In the genomic region with DNA sequence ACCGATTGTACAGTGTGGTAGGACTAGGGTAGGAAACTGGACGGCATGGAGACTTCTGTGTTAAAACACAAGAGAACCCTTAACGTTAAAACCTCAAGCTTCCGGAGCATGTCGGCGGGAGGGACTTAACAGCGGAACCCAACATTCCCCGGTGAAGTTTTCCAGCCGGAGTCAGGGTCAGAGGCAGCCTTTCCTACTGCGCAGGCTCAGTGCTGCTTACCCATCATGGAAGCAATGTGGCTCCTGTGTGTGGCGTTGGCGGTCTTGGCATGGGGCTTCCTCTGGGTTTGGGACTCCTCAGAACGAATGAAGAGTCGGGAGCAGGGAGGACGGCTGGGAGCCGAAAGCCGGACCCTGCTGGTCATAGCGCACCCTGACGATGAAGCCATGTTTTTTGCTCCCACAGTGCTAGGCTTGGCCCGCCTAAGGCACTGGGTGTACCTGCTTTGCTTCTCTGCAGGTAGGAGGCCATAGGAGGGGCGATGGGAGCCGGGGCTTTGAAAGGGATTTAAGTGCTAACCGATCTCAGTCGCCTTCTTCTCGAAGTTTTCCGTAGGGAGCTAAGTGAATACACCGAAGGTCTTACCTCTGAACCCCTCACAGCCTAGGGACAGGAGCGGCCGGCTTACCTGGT, we compare ENCODE assay signal across 8 cellular contexts. TPM values are rescaled to one million over a fixed set of nuclear protein-coding genes. Genes with fewer than 3 reads are reported as not detected.
DNase-seq lines count a peak whose midpoint lies in the region; ATAC-seq and TF ChIP-seq lines count a peak whose summit lies in the region.

PIGL (plus strand) TSS at position 209 of the 634 bp plus-strand sequence; CDS start at position 226, 17 bp downstream.

- H3K27me3 ChIP-seq in BLaER1 treated with 17β-estradiol and CSF1 and Interleukin-3, amounts not matched to agents 10 nM and 100 nM: no peaks in the 10 kb centered on the region
- no peaks in the 10 kb centered on the region for H3K27me3 ChIP-seq in RWPE2 (ENCODE audit: insufficient read depth, poor library complexity, severe bottlenecking)
- H3K27me3 ChIP-seq in naive thymus-derived CD4-positive, alpha-beta T cell (ENCODE audit: control insufficient read depth in 2 of 2, insufficient read depth in 2 of 2, low read length in 2 of 2): no peaks in the 10 kb centered on the region

- peak within 1 kb of the TSS; percentile 99 for H3K4me3 Mint-ChIP-seq in activated T-helper 17 cell treated with anti-CD3 and anti-CD28 coated beads, Interleukin-2, amount 50 U/mL, for 72 hours
- H3K4me3 Mint-ChIP-seq in naive thymus-derived CD4-positive, alpha-beta T cell: peak within 1 kb of the TSS; percentile 89 to 99 (median 96)
- peak within 1 kb of the TSS; percentile 87 for H3K4me3 Mint-ChIP-seq in stimulated activated effector memory CD8-positive, alpha-beta T cell treated with anti-CD3 and anti-CD28 coated beads, Interleukin-12 subunit alpha, Interleukin-12 subunit beta, amount 100 ng/mL, for 72 hours

- H4K20me1 ChIP-seq in BLaER1 treated with 17β-estradiol and CSF1 and Interleukin-3, amounts not matched to agents 10 nM and 100 nM: peaks cover 23 to 30% (median 29%) of the 10 kb centered on the region in 11 experiments; a peak in 21 of 22 replicates

- H3K36me3 ChIP-seq in BLaER1 treated with 17β-estradiol and CSF1 and Interleukin-3, amounts not matched to agents 10 nM and 100 nM: peaks cover 0 to 28% (median 15%) of the 10 kb centered on the region in 11 experiments; a peak in 11 of 22 replicates
- H3K36me3 ChIP-seq in RWPE2 (ENCODE audit: low read depth): peaks cover 21% of the 10 kb centered on the region
- H3K36me3 ChIP-seq in naive thymus-derived CD4-positive, alpha-beta T cell (ENCODE audit: control insufficient read depth in 2 of 3, insufficient read depth in 3 of 3, low read length in 3 of 3): peaks cover 0 to 9% (median 0%) of the 10 kb centered on the region in 3 experiments

- peak within 1 kb of the TSS; percentile 80 to 94 (median 90) for H3K4me2 ChIP-seq in BLaER1 treated with 17β-estradiol and CSF1 and Interleukin-3, amounts not matched to agents 10 nM and 100 nM

- H3K9me3 ChIP-seq in BLaER1 treated with 17β-estradiol and CSF1 and Interleukin-3, amounts not matched to agents 10 nM and 100 nM (replicated peaks in 1 of 11): no peaks in the 10 kb centered on the region
- H3K9me3 ChIP-seq in RWPE2 (ENCODE audit: severe bottlenecking): no peaks in the 10 kb centered on the region
- H3K9me3 ChIP-seq in naive thymus-derived CD4-positive, alpha-beta T cell (ENCODE audit: control insufficient read depth in 2 of 3, low read length in 3 of 3): no peaks in the 10 kb centered on the region

- intact Hi-C loops in naive thymus-derived CD4-positive, alpha-beta T cell (cut with micrococcal nuclease): loop anchor here (1.0 to 10.0 kb wide), 10 partner anchors 35 to 1912 kb away; partner anchors contain the start of genes CENPV (in 1 of the 2), HS3ST3B1 (in 1 of the 2), PLD6 (in 1 of the 2) and TRPV2 (in 1 of the 2)

- POLR2A ChIA-PET in naive thymus-derived CD4-positive, alpha-beta T cell (lab: Charles Lee): interaction anchor here (0.5 to 1.9 kb wide), 5 partner anchors 9 to 164 kb away, joined by 3 to 10 read pairs (median 5); partner anchors contain the start of gene UBB

- TF ChIP-seq CTCF in RWPE2 (IDR thresholded peaks at IDR 0.05; ENCODE audit: poor library complexity, severe bottlenecking) (no peak), fibroblast of mammary gland (conservative IDR thresholded peaks at IDR 0.05; ENCODE audit: control insufficient read depth, insufficient read depth, low read depth, low read length) (no peak)

- ATAC-seq in GM19395 (IDR thresholded peaks at IDR 0.05; ENCODE audit: unreplicated experiment): peak; percentile 44
- peak; percentile 64 for ATAC-seq in RWPE2 (ENCODE audit: low read depth)
- ATAC-seq in activated T-helper 17 cell treated with anti-CD3 and anti-CD28 coated beads, Interleukin-2, amount 50 U/mL, for 72 hours (replicated peaks): peak; percentile 60
- ATAC-seq in naive thymus-derived CD4-positive, alpha-beta T cell: peak; percentile 60
- peak; percentile 67 for ATAC-seq in stimulated activated effector memory CD8-positive, alpha-beta T cell treated with anti-CD3 and anti-CD28 coated beads, Interleukin-12 subunit alpha, Interleukin-12 subunit beta, amount 100 ng/mL, for 72 hours

- peak within 1 kb of the TSS; percentile 96 for H3K27ac Mint-ChIP-seq in activated T-helper 17 cell treated with anti-CD3 and anti-CD28 coated beads, Interleukin-2, amount 50 U/mL, for 72 hours
- H3K27ac Mint-ChIP-seq in naive thymus-derived CD4-positive, alpha-beta T cell: peak within 1 kb of the TSS; percentile 88 to 96 (median 95)
- peak within 1 kb of the TSS; percentile 92 for H3K27ac Mint-ChIP-seq in stimulated activated effector memory CD8-positive, alpha-beta T cell treated with anti-CD3 and anti-CD28 coated beads, Interleukin-12 subunit alpha, Interleukin-12 subunit beta, amount 100 ng/mL, for 72 hours

- no peaks in the 10 kb centered on the region for H3K27me3 Mint-ChIP-seq in activated T-helper 17 cell treated with anti-CD3 and anti-CD28 coated beads, Interleukin-2, amount 50 U/mL, for 72 hours
- H3K27me3 Mint-ChIP-seq in naive thymus-derived CD4-positive, alpha-beta T cell: no peaks in the 10 kb centered on the region

- peaks cover 39 to 50% (median 44%) of the 10 kb centered on the region in 10 experiments for H3K4me1 ChIP-seq in BLaER1 treated with 17β-estradiol and CSF1 and Interleukin-3, amounts not matched to agents 10 nM and 100 nM
- H3K4me1 ChIP-seq in RWPE2 (ENCODE audit: insufficient read depth, poor library complexity, severe bottlenecking): peaks cover 12% of the 10 kb centered on the region
- peaks cover 20 to 29% of the 10 kb centered on the region in 2 donors for H3K4me1 ChIP-seq in naive thymus-derived CD4-positive, alpha-beta T cell (ENCODE audit: control insufficient read depth in 2 of 2, insufficient read depth in 2 of 2, low read length in 2 of 2)

- peak within 1 kb of the TSS; percentile 94 to 99 (median 98) for H3K9ac ChIP-seq in BLaER1 treated with 17β-estradiol and CSF1 and Interleukin-3, amounts not matched to agents 10 nM and 100 nM

- H3K4me1 Mint-ChIP-seq in activated T-helper 17 cell treated with anti-CD3 and anti-CD28 coated beads, Interleukin-2, amount 50 U/mL, for 72 hours: no peaks in the 10 kb centered on the region
- H3K4me1 Mint-ChIP-seq in naive thymus-derived CD4-positive, alpha-beta T cell: peaks cover 25 to 58% (median 45%) of the 10 kb centered on the region in 7 donors
- H3K4me1 Mint-ChIP-seq in stimulated activated effector memory CD8-positive, alpha-beta T cell treated with anti-CD3 and anti-CD28 coated beads, Interleukin-12 subunit alpha, Interleukin-12 subunit beta, amount 100 ng/mL, for 72 hours: peaks cover 19% of the 10 kb centered on the region

- peaks cover 22% of the 10 kb centered on the region for H3K36me3 Mint-ChIP-seq in activated T-helper 17 cell treated with anti-CD3 and anti-CD28 coated beads, Interleukin-2, amount 50 U/mL, for 72 hours (ENCODE audit: low read depth)
- peaks cover 0 to 3% (median 0%) of the 10 kb centered on the region in 5 donors for H3K36me3 Mint-ChIP-seq in naive thymus-derived CD4-positive, alpha-beta T cell
- peaks cover 40% of the 10 kb centered on the region for H3K36me3 Mint-ChIP-seq in stimulated activated effector memory CD8-positive, alpha-beta T cell treated with anti-CD3 and anti-CD28 coated beads, Interleukin-12 subunit alpha, Interleukin-12 subunit beta, amount 100 ng/mL, for 72 hours

- CTCF ChIA-PET in naive thymus-derived CD4-positive, alpha-beta T cell (lab: Charles Lee): no interaction called here

- DNase-seq in LHCN-M2 (ENCODE audit: low read depth) (peak; percentile 91), RWPE2 (ENCODE audit: low spot score) (peak; percentile 87), fibroblast of mammary gland (ENCODE audit: low read depth) (peak; percentile 96)
- DNase-seq in naive thymus-derived CD4-positive, alpha-beta T cell: peak; percentile 47 to 85 (median 78)
- peak; percentile 71 to 94 for DNase-seq in stimulated activated effector memory CD8-positive, alpha-beta T cell treated with anti-CD3 and anti-CD28 coated beads, Interleukin-12 subunit alpha, Interleukin-12 subunit beta, amount 100 ng/mL, for 72 hours (ENCODE audit: low spot score in 2 of 2)

- no peaks in the 10 kb centered on the region for H3K9me3 Mint-ChIP-seq in activated T-helper 17 cell treated with anti-CD3 and anti-CD28 coated beads, Interleukin-2, amount 50 U/mL, for 72 hours
- no peaks in the 10 kb centered on the region for H3K9me3 Mint-ChIP-seq in naive thymus-derived CD4-positive, alpha-beta T cell
- no peaks in the 10 kb centered on the region for H3K9me3 Mint-ChIP-seq in stimulated activated effector memory CD8-positive, alpha-beta T cell treated with anti-CD3 and anti-CD28 coated beads, Interleukin-12 subunit alpha, Interleukin-12 subunit beta, amount 100 ng/mL, for 72 hours

- peak within 1 kb of the TSS; percentile 90 to 99 (median 97) for H3K27ac ChIP-seq in BLaER1 treated with 17β-estradiol and CSF1 and Interleukin-3, amounts not matched to agents 10 nM and 100 nM
- peak within 1 kb of the TSS; percentile 85 for H3K27ac ChIP-seq in RWPE2 (ENCODE audit: poor library complexity, severe bottlenecking)
- H3K27ac ChIP-seq in naive thymus-derived CD4-positive, alpha-beta T cell (ENCODE audit: low read depth, low read length): peak within 1 kb of the TSS; percentile 91

- H3K4me3 ChIP-seq in BLaER1 treated with 17β-estradiol and CSF1 and Interleukin-3, amounts not matched to agents 10 nM and 100 nM: peak within 1 kb of the TSS; percentile 86 to 100 (median 92)
- H3K4me3 ChIP-seq in RWPE2 (ENCODE audit: severe bottlenecking) (peak within 1 kb of the TSS; percentile 83), fibroblast of mammary gland (ENCODE audit: control insufficient read depth, low read depth, low read length) (peak within 1 kb of the TSS; percentile 85)
- peak within 1 kb of the TSS; percentile 76 for H3K4me3 ChIP-seq in naive thymus-derived CD4-positive, alpha-beta T cell (ENCODE audit: low read length)

RNA-seq across cellular contexts. Expression of gene PIGL, which starts in this region (rescaled TPM):
- total RNA-seq in LHCN-M2 (2014; rRNA removed): 13.9 and 14.2 TPM in 2 replicates
- polyA plus RNA-seq in LHCN-M2 (2012): 5.7 TPM
- 10 to 100 TPM; 35.5 to 38.7 TPM for total RNA-seq in activated T-helper 17 cell treated with anti-CD3 and anti-CD28 coated beads, Interleukin-2, amount 50 U/mL, for 72 hours
- 10 to 100 TPM; 34.1 to 82.5 (median 75.3) TPM for total RNA-seq in naive thymus-derived CD4-positive, alpha-beta T cell
- 10 to 100 TPM; 12.3 to 15.2 TPM for polyA plus RNA-seq in naive thymus-derived CD4-positive, alpha-beta T cell

Comparison
In these comparisons a context has a peak if more than half of its experiments do, and no peak if none do; other contexts are left out.
1. Peak in every context shown above with its lines: DNase-seq, ATAC-seq, H3K4me3 ChIP-seq and H3K27ac ChIP-seq.